Comparison of ENCODE assay signal across 8 cellular contexts in the genomic region with DNA sequence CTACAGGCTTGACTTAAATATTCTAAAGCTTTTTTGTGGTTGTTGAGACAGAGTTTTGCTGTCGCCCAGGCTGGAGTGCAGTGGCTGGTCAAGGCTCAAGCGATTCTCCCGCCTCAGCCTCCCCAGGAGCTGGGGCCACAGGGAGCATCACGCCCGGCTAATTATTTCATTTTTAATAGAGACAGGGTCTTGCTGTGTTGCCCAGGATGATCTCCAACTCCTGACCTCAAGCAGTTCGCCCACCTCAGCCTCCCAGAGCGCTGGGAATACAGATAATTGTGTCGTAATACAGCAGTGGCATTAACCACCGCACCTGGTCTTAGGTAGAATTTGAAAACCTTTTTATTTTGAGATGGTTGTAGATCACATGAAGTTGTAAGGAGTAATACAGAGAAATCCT. TPM values are rescaled to one million over a fixed set of nuclear protein-coding genes. Genes with fewer than 3 reads are reported as not detected.
A peak's percentile ranks its signal among the peaks of the same experiment; 100 is the strongest.
DNase-seq lines count a peak whose midpoint lies in the region; ATAC-seq and TF ChIP-seq lines count a peak whose summit lies in the region.

No MANE protein-coding gene starts in this region.

- peaks cover 71% of the 10 kb centered on the region for H3K4me1 Mint-ChIP-seq in activated naive CD4-positive, alpha-beta T cell treated with anti-CD3 and anti-CD28 coated beads for 36 hours (ENCODE audit: low read depth)

- H3K27me3 Mint-ChIP-seq in activated naive CD4-positive, alpha-beta T cell treated with anti-CD3 and anti-CD28 coated beads for 36 hours (ENCODE audit: low read depth), result no peaks in the 10 kb centered on the region

- no peak for TF ChIP-seq EP300 in tibial nerve (IDR thresholded peaks at IDR 0.05)

- no peak overlapping the region for H3K27ac Mint-ChIP-seq in activated naive CD4-positive, alpha-beta T cell treated with anti-CD3 and anti-CD28 coated beads for 36 hours

- peak overlapping the region; percentile 74 for H3K4me3 Mint-ChIP-seq in activated naive CD4-positive, alpha-beta T cell treated with anti-CD3 and anti-CD28 coated beads for 36 hours

- no peak for TF ChIP-seq CTCF in astrocyte of the cerebellum (IDR thresholded peaks at IDR 0.05; ENCODE audit: low read depth, low read length, missing control alignments)
- no peak for TF ChIP-seq CTCF in right lobe of liver (IDR thresholded peaks at IDR 0.05)
- no peak for TF ChIP-seq CTCF in tibial nerve (IDR thresholded peaks at IDR 0.05)

- no peaks in the 10 kb centered on the region for H3K36me3 ChIP-seq in right lobe of liver
- peaks cover 0 to 18% (median 0%) of the 10 kb centered on the region in 3 donors for H3K36me3 ChIP-seq in tibial nerve

- intact Hi-C loops in activated naive CD4-positive, alpha-beta T cell treated with anti-CD3 and anti-CD28 coated beads for 36 hours (cut with micrococcal nuclease), result loop anchor here (2.0 to 10.0 kb wide), 3 partner anchors 339 to 633 kb away; no protein-coding TSS in a partner anchor
- intact Hi-C loops in right lobe of liver (cut with DNase I), result no loop called here

- TF ChIP-seq POLR2A in right lobe of liver (IDR thresholded peaks at IDR 0.05), result no peak
- TF ChIP-seq POLR2A in tibial nerve (IDR thresholded peaks at IDR 0.05), result no peak

- peaks cover 15% of the 10 kb centered on the region for H3K36me3 Mint-ChIP-seq in activated naive CD4-positive, alpha-beta T cell treated with anti-CD3 and anti-CD28 coated beads for 36 hours (ENCODE audit: low read depth)

- in situ Hi-C loops in astrocyte of the cerebellum (cut with HindIII; ENCODE audit: low sequenced_read_pairs), result no loop called here

- peak overlapping the region; percentile 83 for H3K4me3 ChIP-seq in astrocyte of the cerebellum (ENCODE audit: low read depth, low read length)
- H3K4me3 ChIP-seq in right lobe of liver, result peak overlapping the region in 2 of 3 donors; percentile 87 to 97
- H3K4me3 ChIP-seq in tibial nerve, result peak overlapping the region; percentile 83 to 97 (median 93)

- WGBS in right lobe of liver (ENCODE audit: insufficient coverage, low coverage, low lambda C conversion rate, missing lambda C conversion rate), result 86% methylated on average over 8 of the region's 9 CpGs
- WGBS in tibial nerve, 2 donors, result 61 to 67% methylated on average over 9 of the region's 9 CpGs

- H3K4me1 ChIP-seq in right lobe of liver (peaks cover 0 to 47% (median 5%) of the 10 kb centered on the region in 4 donors), tibial nerve (peaks cover 0 to 73% (median 44%) of the 10 kb centered on the region in 4 donors)

- no peaks in the 10 kb centered on the region for H3K27me3 ChIP-seq in right lobe of liver
- no peaks in the 10 kb centered on the region for H3K27me3 ChIP-seq in tibial nerve

- DNase-seq in activated naive CD4-positive, alpha-beta T cell treated with anti-CD3 and anti-CD28 coated beads for 36 hours, result no peak
- DNase-seq in activated naive CD4-positive, alpha-beta T cell treated with Interleukin-2 at 50 U/mL for 16 hours, result no peak
- no peak for DNase-seq in astrocyte of the cerebellum (ENCODE audit: low read depth)
- DNase-seq in right lobe of liver, result no peak
- no peak for DNase-seq in tibial nerve (ENCODE audit: low spot score in 2 of 2)
- DNase-seq in NK-92 (lab: John Stamatoyannopoulos, UW; ENCODE audit: unreplicated experiment), result no peak
- no peak for DNase-seq in DMS153 (lab: John Stamatoyannopoulos, UW)
- DNase-seq in AML-193 (lab: John Stamatoyannopoulos, UW), result no peak

- no peaks in the 10 kb centered on the region for H3K9me3 ChIP-seq in right lobe of liver
- H3K9me3 ChIP-seq in tibial nerve, result no peaks in the 10 kb centered on the region

- CTCF ChIA-PET in activated naive CD4-positive, alpha-beta T cell treated with anti-CD3 and anti-CD28 coated beads for 36 hours (lab: Charles Lee), result no interaction called here

- H3K9me3 Mint-ChIP-seq in activated naive CD4-positive, alpha-beta T cell treated with anti-CD3 and anti-CD28 coated beads for 36 hours, result no peaks in the 10 kb centered on the region

- ATAC-seq in right lobe of liver, result no peak

- H3K27ac ChIP-seq in right lobe of liver (peak overlapping the region in 1 of 3 donors; percentile 75), tibial nerve (peak overlapping the region in 2 of 4 donors; percentile 92 to 93)

RNA-seq across cellular contexts. Expression of a gene that starts 1.5 kb away (rescaled TPM):
- total RNA-seq in activated naive CD4-positive, alpha-beta T cell treated with anti-CD3 and anti-CD28 coated beads for 36 hours, result 10 to 100 TPM; 14.3 to 14.7 TPM
- total RNA-seq in right lobe of liver (10 to 100 TPM in 3 of 6 experiments, 1 to 10 TPM in 3; 6.1 to 11.7 (median 9.3) TPM), tibial nerve (10 to 100 TPM; 16.3 to 28.0 (median 21.0) TPM)

RNA-seq across cellular contexts. Expression of a gene that starts 38.7 kb away (rescaled TPM):
- total RNA-seq in activated naive CD4-positive, alpha-beta T cell treated with anti-CD3 and anti-CD28 coated beads for 36 hours, result under 1 TPM; 0.10 to 0.57 TPM
- total RNA-seq in right lobe of liver, result 1 to 10 TPM in 4 of 6 experiments, under 1 TPM in 2; 0.37 to 1.7 (median 1.1) TPM
- total RNA-seq in tibial nerve, result 10 to 100 TPM in 2 of 4 donors, 1 to 10 TPM in 2; 6.9 to 15.5 (median 12.6) TPM
